Comparison of ENCODE assay signal across 13 cellular contexts in the genomic region with DNA sequence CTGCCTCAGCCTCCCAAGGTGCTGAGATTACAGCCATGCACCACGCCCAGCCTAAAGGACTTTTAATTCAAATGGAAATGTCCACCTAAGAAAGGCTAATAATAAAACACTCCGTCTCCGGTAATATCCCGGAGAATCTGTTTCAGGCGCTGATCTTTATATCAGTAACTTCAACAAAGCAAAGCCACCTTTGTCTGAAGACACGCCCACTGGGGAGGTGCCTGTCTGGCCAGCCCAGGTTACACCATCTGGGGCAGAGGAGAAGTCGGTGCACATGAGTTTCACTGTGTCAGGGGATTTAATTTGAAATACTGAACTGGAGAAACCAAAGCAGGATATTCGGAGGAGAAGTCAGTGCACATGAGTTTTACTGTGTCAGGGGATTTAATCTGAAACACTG. TPM values are rescaled to one million over a fixed set of nuclear protein-coding genes. Genes with fewer than 3 reads are reported as not detected.
DNase-seq lines count a peak whose midpoint lies in the region; ATAC-seq and TF ChIP-seq lines count a peak whose summit lies in the region.
"Had no signal": no experiment of that assay in that cellular context is flagged by ENCODE, and none has a peak within 500 bp of the region (broad histone marks: within the 10 kb centered on the region; RNA-seq: fewer than 3 reads in every experiment).

No MANE protein-coding gene starts in this region.

- no peak overlapping the region for H2AK9ac ChIP-seq in IMR-90 (replicated peaks; ENCODE audit: low read depth, low read length, poor library complexity)

- CTCF ChIA-PET in IMR-90 (lab: Yijun Ruan, JAX) = no interaction called here

- POLR2A ChIA-PET in IMR-90 (lab: Charles Lee; ENCODE audit: unreplicated experiment) = no interaction called here

- no peak for DNase-seq in IMR-90
- no peak for DNase-seq in coronary artery (ENCODE audit: low spot score)
- DNase-seq in memory B cell (ENCODE audit: low spot score in 2 of 2) = no peak
- DNase-seq in NCI-H345 treated with DMSO at 0.1 percent for 48 hours (lab: John Stamatoyannopoulos, UW; ENCODE audit: unreplicated experiment) = no peak
- no peak for DNase-seq in EL
- DNase-seq: anterior cingulate cortex, NCI-H1105 treated with DMSO at 0.1 percent for 48 hours, NCI-H774, retina, substantia nigra had no signal

- H3K27me3 Mint-ChIP-seq in memory B cell = no peaks in the 10 kb centered on the region

- peaks cover 16% of the 10 kb centered on the region for H3K4me1 ChIP-seq in IMR-90 (ENCODE audit: control insufficient read depth, insufficient read depth, low read length)

- dilution Hi-C loops in IMR-90 (cut with HindIII; ENCODE audit: low sequenced_read_pairs, unreplicated experiment) = no loop called here

- H3K4me2 ChIP-seq in IMR-90 (ENCODE audit: low read depth, low read length) = no peak overlapping the region

- no peaks in the 10 kb centered on the region for H3K9me3 ChIP-seq in IMR-90 (ENCODE audit: control insufficient read depth, insufficient read depth, low read length)
- H3K9me3 ChIP-seq: SJSA1 had no signal

- H4K20me1 ChIP-seq in IMR-90 (ENCODE audit: insufficient read depth, low read length) = peaks cover 15% of the 10 kb centered on the region; the same call in 1 of the 2 replicates

- H2AFZ ChIP-seq in IMR-90 (replicated peaks; ENCODE audit: low read length, poor library complexity) = no peak overlapping the region

- H3K79me1 ChIP-seq in IMR-90 (ENCODE audit: low read depth in 1 of 2, low read length in 2 of 2) = peaks cover 61 to 87% of the 10 kb centered on the region in 2 experiments

- peak overlapping the region; percentile 41; the same call in 1 of the 2 replicates for H3K23ac ChIP-seq in IMR-90 (ENCODE audit: low read depth, low read length)

- no peak overlapping the region for H2BK20ac ChIP-seq in IMR-90 (ENCODE audit: low read depth, low read length)

- peak overlapping the region; percentile 73; the same call in 1 of the 2 replicates for H3K14ac ChIP-seq in IMR-90 (replicated peaks; ENCODE audit: low read depth, low read length)

- peaks cover 7% of the 10 kb centered on the region for H3K4me1 Mint-ChIP-seq in memory B cell

- H2BK120ac ChIP-seq in IMR-90 (ENCODE audit: low read depth, low read length) = no peak overlapping the region

- TF ChIP-seq POLR2A in IMR-90 (IDR thresholded peaks at IDR 0.05; ENCODE audit: low read depth, low read length) = no peak

- WGBS in IMR-90 (ENCODE audit: extremely low coverage in 2 of 2, insufficient read length in 1 of 2), 2 experiments = 100% methylated on average over 2 of the region's 8 CpGs; no CpG with 5 or more reads in 1 of the 2 experiments

- no peak for TF ChIP-seq RAD21 in IMR-90 (IDR thresholded peaks at IDR 0.05; ENCODE audit: low read length)

- no peaks in the 10 kb centered on the region for H3K27me3 ChIP-seq in IMR-90 (ENCODE audit: control insufficient read depth, insufficient read depth, low read length)
- H3K27me3 ChIP-seq: SJSA1 had no signal

- H2BK5ac ChIP-seq in IMR-90 (ENCODE audit: low read depth, low read length, poor library complexity, severe bottlenecking) = no peak overlapping the region

- H4K8ac ChIP-seq in IMR-90 (ENCODE audit: low read depth in 2 of 2, low read length in 2 of 2) = peak overlapping the region in 1 of 2 experiments; percentile 8; a peak in 1 of 4 replicates

- no peak for ATAC-seq in IMR-90 (ENCODE audit: low read depth)
- ATAC-seq in memory B cell (ENCODE audit: low read depth) = peak; percentile 43
- ATAC-seq in GM19023 (IDR thresholded peaks at IDR 0.05; ENCODE audit: unreplicated experiment) = no peak

- H3K18ac ChIP-seq in IMR-90 (ENCODE audit: low read depth, low read length) = no peak overlapping the region

- H3K9ac ChIP-seq in IMR-90 (ENCODE audit: low read depth, low read length) = no peak overlapping the region

- no peaks in the 10 kb centered on the region for H3K9me3 Mint-ChIP-seq in memory B cell

- no peak overlapping the region for H3K27ac Mint-ChIP-seq in memory B cell

- intact Hi-C loops in IMR-90 (cut with micrococcal nuclease) = no loop called here

- H4K5ac ChIP-seq in IMR-90 (ENCODE audit: low read depth, low read length) = no peak overlapping the region

- TF ChIP-seq CTCF in IMR-90 (conservative IDR thresholded peaks at IDR 0.05; ENCODE audit: low read depth, low read length) (no peak), coronary artery (IDR thresholded peaks at IDR 0.05) (no peak)

- H3K9me1 ChIP-seq in IMR-90 (ENCODE audit: insufficient read depth, low read length) = peaks cover 36% of the 10 kb centered on the region

- peak overlapping the region; percentile 56 for H3K4ac ChIP-seq in IMR-90 (ENCODE audit: low read depth, low read length)

- peaks cover 11% of the 10 kb centered on the region; the same call in 1 of the 2 replicates for H3K36me3 ChIP-seq in IMR-90 (ENCODE audit: control insufficient read depth, insufficient read depth, low read length)

- H3K56ac ChIP-seq in IMR-90 (ENCODE audit: extremely low read depth, insufficient read depth, low read length) = no peak overlapping the region

- in situ Hi-C loops in IMR-90 (cut with MboI; ENCODE audit: low sequenced_read_pairs) = no loop called here

- H3K36me3 Mint-ChIP-seq in memory B cell = no peaks in the 10 kb centered on the region

- H3K4me3 ChIP-seq in IMR-90 (ENCODE audit: insufficient read depth, low read depth, low read length) (no peak overlapping the region), coronary artery (no peak overlapping the region)
- H3K4me3 ChIP-seq: SJSA1 had no signal

- no peak overlapping the region for H2BK15ac ChIP-seq in IMR-90 (ENCODE audit: low read depth, low read length)

- peak overlapping the region; percentile 6; the same call in 1 of the 2 replicates for H4K91ac ChIP-seq in IMR-90 (ENCODE audit: insufficient read depth, low read depth, low read length)

- H3K27ac ChIP-seq in IMR-90 (ENCODE audit: insufficient read depth, low read length) = no peak overlapping the region
- H3K27ac ChIP-seq in coronary artery = peak overlapping the region; percentile 38 to 58
- H3K27ac ChIP-seq in temporal lobe (ENCODE audit: low read depth, low read length) = peak overlapping the region; percentile 31

- no peak overlapping the region for H2AK5ac ChIP-seq in IMR-90 (ENCODE audit: low read depth, low read length)

- BruUV-seq in IMR-90 (replicated peaks; lab: Mats Ljungman, UMichigan) = no TSS peak

- H3K4me3 Mint-ChIP-seq in memory B cell = no peak overlapping the region

TF ChIP-seq in IMR-90, 13 proteins besides CTCF, POLR2A, EP300 and RAD21:
- TF ChIP-seq RFX5 (IDR thresholded peaks at IDR 0.05; ENCODE audit: low read depth, low read length) (no peak), FOS (IDR thresholded peaks at IDR 0.05; ENCODE audit: low read depth, low read length) (no peak), CHD1 (IDR thresholded peaks at IDR 0.05; ENCODE audit: low read depth, low read length) (no peak), MAZ (IDR thresholded peaks at IDR 0.05; ENCODE audit: borderline replicate concordance, low read depth, low read length) (no peak), MAFK (IDR thresholded peaks at IDR 0.05; ENCODE audit: low read depth, low read length) (no peak), SMC3 (IDR thresholded peaks at IDR 0.05; ENCODE audit: low read depth, low read length) (no peak), BHLHE40 (IDR thresholded peaks at IDR 0.05; ENCODE audit: low read depth, low read length) (no peak), RCOR1 (IDR thresholded peaks at IDR 0.05; ENCODE audit: insufficient replicate concordance, low read length) (no peak), CEBPB (IDR thresholded peaks at IDR 0.05; ENCODE audit: low read depth, low read length) (no peak), MXI1 (IDR thresholded peaks at IDR 0.05; ENCODE audit: borderline replicate concordance, low read depth, low read length) (no peak), NFE2L2 (IDR thresholded peaks at IDR 0.05; ENCODE audit: low read depth, low read length) (no peak)
- TF ChIP-seq, protein P1, sequence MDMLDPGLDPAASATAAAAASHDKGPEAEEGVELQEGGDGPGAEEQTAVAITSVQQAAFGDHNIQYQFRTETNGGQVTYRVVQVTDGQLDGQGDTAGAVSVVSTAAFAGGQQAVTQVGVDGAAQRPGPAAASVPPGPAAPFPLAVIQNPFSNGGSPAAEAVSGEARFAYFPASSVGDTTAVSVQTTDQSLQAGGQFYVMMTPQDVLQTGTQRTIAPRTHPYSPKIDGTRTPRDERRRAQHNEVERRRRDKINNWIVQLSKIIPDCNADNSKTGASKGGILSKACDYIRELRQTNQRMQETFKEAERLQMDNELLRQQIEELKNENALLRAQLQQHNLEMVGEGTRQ (IDR thresholded peaks at IDR 0.05; ENCODE audit: low read depth, low read length) = no peak
- TF ChIP-seq, protein P2, sequence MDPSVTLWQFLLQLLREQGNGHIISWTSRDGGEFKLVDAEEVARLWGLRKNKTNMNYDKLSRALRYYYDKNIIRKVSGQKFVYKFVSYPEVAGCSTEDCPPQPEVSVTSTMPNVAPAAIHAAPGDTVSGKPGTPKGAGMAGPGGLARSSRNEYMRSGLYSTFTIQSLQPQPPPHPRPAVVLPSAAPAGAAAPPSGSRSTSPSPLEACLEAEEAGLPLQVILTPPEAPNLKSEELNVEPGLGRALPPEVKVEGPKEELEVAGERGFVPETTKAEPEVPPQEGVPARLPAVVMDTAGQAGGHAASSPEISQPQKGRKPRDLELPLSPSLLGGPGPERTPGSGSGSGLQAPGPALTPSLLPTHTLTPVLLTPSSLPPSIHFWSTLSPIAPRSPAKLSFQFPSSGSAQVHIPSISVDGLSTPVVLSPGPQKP (IDR thresholded peaks at IDR 0.05; ENCODE audit: borderline replicate concordance, low read depth, low read length) = no peak

RNA-seq across cellular contexts. Expression of a gene that starts 9.4 kb away (rescaled TPM):
- total RNA-seq in IMR-90 (2012; rRNA removed) (37.1 and 60.3 TPM in 2 replicates), temporal lobe (14.5 TPM)
- polyA plus RNA-seq in IMR-90 (2012; rRNA removed) = 78.7 and 91.1 TPM in 2 replicates
- polyA plus RNA-seq in IMR-90 (2012; cell fraction: cytosol; rRNA removed) = 74.7 and 123 TPM in 2 replicates
- 93.6 and 162 TPM in 2 replicates for polyA plus RNA-seq in IMR-90 (2012; cell fraction: nucleus; rRNA removed; ENCODE audit: low replicate concordance)

RNA-seq across cellular contexts. Expression of a gene that starts 37.7 kb away (rescaled TPM):
- total RNA-seq in IMR-90 (2012; rRNA removed) (59.4 and 72.1 TPM in 2 replicates), temporal lobe (6.1 TPM)
- 41.9 and 42.5 TPM in 2 replicates for polyA plus RNA-seq in IMR-90 (2012; rRNA removed)
- polyA plus RNA-seq in IMR-90 (2012; cell fraction: cytosol; rRNA removed) = 31.1 and 51.6 TPM in 2 replicates
- polyA plus RNA-seq in IMR-90 (2012; cell fraction: nucleus; rRNA removed; ENCODE audit: low replicate concordance) = 13.5 and 24.4 TPM in 2 replicates

RNA-seq across cellular contexts. Expression of a gene that starts 58.9 kb away (rescaled TPM):
- 2.3 and 2.5 TPM in 2 replicates for total RNA-seq in IMR-90 (2012; rRNA removed)
- 2.2 and 2.3 TPM in 2 replicates for polyA plus RNA-seq in IMR-90 (2012; rRNA removed)
- 1.1 and 1.5 TPM in 2 replicates for polyA plus RNA-seq in IMR-90 (2012; cell fraction: cytosol; rRNA removed)
- 1.1 and 3.5 TPM in 2 replicates for polyA plus RNA-seq in IMR-90 (2012; cell fraction: nucleus; rRNA removed; ENCODE audit: low replicate concordance)
- 6.9 TPM for total RNA-seq in temporal lobe
